In genomic region chr2:173184031-173185004, GRCh38 we compare ENCODE assay signal across 8 cellular contexts.
DNase-seq lines count a peak whose midpoint lies in the region; ATAC-seq, FAIRE-seq and TF ChIP-seq lines count a peak whose summit lies in the region.

No MANE protein-coding gene starts in this region.

- H3K27me3 ChIP-seq in ACC112 (ENCODE audit: insufficient read depth, low read length), result no peaks in the 10 kb centered on the region
- no peaks in the 10 kb centered on the region for H3K27me3 ChIP-seq in MG63
- no peaks in the 10 kb centered on the region for H3K27me3 ChIP-seq in endothelial cell of umbilical vein (ENCODE audit: control insufficient read depth in 2 of 2, insufficient read depth in 2 of 2, low read length in 2 of 2)

- peaks cover 5% of the 10 kb centered on the region for H3K9me3 Mint-ChIP-seq in activated naive CD8-positive, alpha-beta T cell treated with anti-CD3 and anti-CD28 coated beads, Interleukin-2, amount 50 U/mL, for 24 hours
- H3K9me3 Mint-ChIP-seq in effector memory CD8-positive, alpha-beta T cell, result no peaks in the 10 kb centered on the region

- no peaks in the 10 kb centered on the region for H3K36me3 ChIP-seq in ACC112 (ENCODE audit: insufficient read depth, low read length)
- peaks cover 3% of the 10 kb centered on the region; the same call in 1 of the 2 replicates for H3K36me3 ChIP-seq in MG63
- H3K36me3 ChIP-seq in endothelial cell of umbilical vein (ENCODE audit: control insufficient read depth in 2 of 2, extremely low read depth in 1 of 2, insufficient read depth in 2 of 2, low read length in 2 of 2), result no peaks in the 10 kb centered on the region
- H3K36me3 ChIP-seq in mucosa of descending colon (ENCODE audit: low read depth), result no peaks in the 10 kb centered on the region

- no peak overlapping the region for H3K4me2 ChIP-seq in endothelial cell of umbilical vein (ENCODE audit: insufficient read depth, low read length)

- H4K20me1 ChIP-seq in endothelial cell of umbilical vein (replicated peaks; ENCODE audit: control insufficient read depth, extremely low read depth, insufficient read depth, low read length), result no peaks in the 10 kb centered on the region

- H3K4me3 ChIP-seq in ACC112 (ENCODE audit: low read depth, low read length) (no peak overlapping the region), MG63 (no peak overlapping the region), endothelial cell of umbilical vein (replicated peaks in 1 of 3; ENCODE audit: insufficient read depth in 1 of 3, low read depth in 1 of 3, low read length in 3 of 3) (no peak overlapping the region), mucosa of descending colon (no peak overlapping the region)

- ATAC-seq in mucosa of descending colon, result peak; percentile 76
- ATAC-seq in activated naive CD8-positive, alpha-beta T cell treated with anti-CD3 and anti-CD28 coated beads, Interleukin-2, amount 50 U/mL, for 24 hours, result no peak
- no peak for ATAC-seq in effector memory CD8-positive, alpha-beta T cell (replicated peaks)

- peaks cover 5% of the 10 kb centered on the region for H3K27me3 Mint-ChIP-seq in activated naive CD8-positive, alpha-beta T cell treated with anti-CD3 and anti-CD28 coated beads, Interleukin-2, amount 50 U/mL, for 24 hours
- H3K27me3 Mint-ChIP-seq in effector memory CD8-positive, alpha-beta T cell, result no peaks in the 10 kb centered on the region

- POLR2A ChIA-PET in endothelial cell of umbilical vein (lab: Charles Lee), result no interaction called here

- intact Hi-C loops in endothelial cell of umbilical vein (cut with micrococcal nuclease) (no loop called here), mucosa of descending colon (cut with DNase I, micrococcal nuclease) (no loop called here)

- H3K4me1 ChIP-seq in ACC112 (ENCODE audit: control insufficient read depth, insufficient read depth, low read length, unreplicated experiment) (peaks cover 49% of the 10 kb centered on the region), endothelial cell of umbilical vein (ENCODE audit: control insufficient read depth, extremely low read depth, insufficient read depth, low read length) (peaks cover 3% of the 10 kb centered on the region), mucosa of descending colon (ENCODE audit: low read depth) (no peaks in the 10 kb centered on the region)

- BruUV-seq in endothelial cell of umbilical vein (replicated peaks; lab: Mats Ljungman, UMichigan), result no TSS peak

- no peaks in the 10 kb centered on the region for H3K36me3 Mint-ChIP-seq in activated naive CD8-positive, alpha-beta T cell treated with anti-CD3 and anti-CD28 coated beads, Interleukin-2, amount 50 U/mL, for 24 hours (ENCODE audit: low read depth)
- H3K36me3 Mint-ChIP-seq in effector memory CD8-positive, alpha-beta T cell (ENCODE audit: insufficient read depth), result no peaks in the 10 kb centered on the region

- no peak overlapping the region for H3K4me3 Mint-ChIP-seq in activated naive CD8-positive, alpha-beta T cell treated with anti-CD3 and anti-CD28 coated beads, Interleukin-2, amount 50 U/mL, for 24 hours
- no peak overlapping the region for H3K4me3 Mint-ChIP-seq in effector memory CD8-positive, alpha-beta T cell

- peak; percentile 95 for DNase-seq in MG63
- DNase-seq in endothelial cell of umbilical vein (ENCODE audit: low read depth, low spot score), result peak; percentile 76
- DNase-seq in mucosa of descending colon, result peak in 1 of 3 donors; percentile 53
- no peak for DNase-seq in activated naive CD8-positive, alpha-beta T cell treated with anti-CD3 and anti-CD28 coated beads, Interleukin-2, amount 50 U/mL, for 24 hours
- DNase-seq in stimulated activated naive CD4-positive, alpha-beta T cell (lab: John Stamatoyannopoulos, UW), result no peak
- no peak for DNase-seq in effector memory CD8-positive, alpha-beta T cell
- DNase-seq in activated effector memory CD4-positive, alpha-beta T cell treated with Interleukin-2 at 50 U/mL for 16 hours, result no peak

- H3K9me3 ChIP-seq in MG63 (no peaks in the 10 kb centered on the region), endothelial cell of umbilical vein (replicated peaks; ENCODE audit: control insufficient read depth, insufficient read depth, low read length) (no peaks in the 10 kb centered on the region), mucosa of descending colon (no peaks in the 10 kb centered on the region)

- no peak overlapping the region for H2AFZ ChIP-seq in ACC112 (ENCODE audit: low read length, unreplicated experiment)
- no peak overlapping the region for H2AFZ ChIP-seq in endothelial cell of umbilical vein (ENCODE audit: low read depth, low read length)

- TF ChIP-seq POLR2A in endothelial cell of umbilical vein (IDR thresholded peaks at IDR 0.05; ENCODE audit: low read depth, low read length), result no peak

- peaks cover 4% of the 10 kb centered on the region for H3K4me1 Mint-ChIP-seq in activated naive CD8-positive, alpha-beta T cell treated with anti-CD3 and anti-CD28 coated beads, Interleukin-2, amount 50 U/mL, for 24 hours
- H3K4me1 Mint-ChIP-seq in effector memory CD8-positive, alpha-beta T cell (ENCODE audit: low read depth in 2 of 2), result no peaks in the 10 kb centered on the region

- TF ChIP-seq CTCF in endothelial cell of umbilical vein (IDR thresholded peaks at IDR 0.05; ENCODE audit: extremely low read depth in 1 of 2, insufficient read depth in 1 of 2, low read depth in 1 of 2, low read length in 2 of 2) (no peak), mucosa of descending colon (IDR thresholded peaks at IDR 0.05) (no peak)

- peak; percentile 81 for FAIRE-seq in endothelial cell of umbilical vein (lab: Jason Lieb, UNC)

- CTCF ChIA-PET in endothelial cell of umbilical vein (lab: Charles Lee), result interaction anchor here (1.2 to 1.4 kb wide), 2 partner anchors 11 to 26 kb away, joined by 4 to 7 read pairs; no protein-coding TSS in a partner anchor

- no peaks in the 10 kb centered on the region for H3K79me2 ChIP-seq in ACC112 (ENCODE audit: control insufficient read depth, insufficient read depth, low read length, unreplicated experiment)
- no peaks in the 10 kb centered on the region for H3K79me2 ChIP-seq in endothelial cell of umbilical vein (ENCODE audit: control insufficient read depth, insufficient read depth, low read length)

- dilution Hi-C loops in endothelial cell of umbilical vein (cut with MboI; ENCODE audit: extremely low pct_ligation_motif_present, low sequenced_read_pairs), result no loop called here

- H3K9ac ChIP-seq in endothelial cell of umbilical vein (replicated peaks; ENCODE audit: extremely low read depth, insufficient read depth, low read length), result no peak overlapping the region

- H3K9me1 ChIP-seq in endothelial cell of umbilical vein (replicated peaks; ENCODE audit: control insufficient read depth, extremely low read depth, insufficient read depth, low read length), result no peaks in the 10 kb centered on the region

- H3K27ac ChIP-seq in ACC112 (ENCODE audit: low read depth, low read length) (peak overlapping the region; percentile 88), endothelial cell of umbilical vein (ENCODE audit: insufficient read depth, low read depth, low read length) (no peak overlapping the region)

- H3K27ac Mint-ChIP-seq in activated naive CD8-positive, alpha-beta T cell treated with anti-CD3 and anti-CD28 coated beads, Interleukin-2, amount 50 U/mL, for 24 hours, result no peak overlapping the region
- no peak overlapping the region for H3K27ac Mint-ChIP-seq in effector memory CD8-positive, alpha-beta T cell

TF ChIP-seq in endothelial cell of umbilical vein, 7 proteins besides CTCF, POLR2A, EP300 and RAD21:
- TF ChIP-seq EZH2 (IDR thresholded peaks at IDR 0.05; ENCODE audit: borderline replicate concordance, low read depth, low read length, severe bottlenecking) (no peak), FOS (IDR thresholded peaks at IDR 0.05; ENCODE audit: borderline replicate concordance, insufficient read depth, low read length) (peak; percentile 88), JUN (IDR thresholded peaks at IDR 0.05; ENCODE audit: borderline replicate concordance, insufficient read depth, insufficient read length, low read depth) (no peak), POLR2AphosphoS5 (IDR thresholded peaks at IDR 0.05; ENCODE audit: insufficient read depth, low read depth, low read length) (peak; percentile 40), GATA2 (IDR thresholded peaks at IDR 0.05; ENCODE audit: insufficient read depth, insufficient read length, low read depth, low read length) (no peak), MAX (IDR thresholded peaks at IDR 0.05; ENCODE audit: insufficient read depth, insufficient read length) (no peak), MYC (IDR thresholded peaks at IDR 0.05; ENCODE audit: low read depth, low read length) (no peak)
TF ChIP-seq in endothelial cell of umbilical vein: peak in this region for 2.

Comparison
In these comparisons a context has a peak if more than half of its experiments do, and no peak if none do; other contexts are left out.
1. DNase-seq: peak in MG63 (single experiment) and endothelial cell of umbilical vein (single experiment); none in activated naive CD8-positive, alpha-beta T cell treated with anti-CD3 and anti-CD28 coated beads, Interleukin-2, amount 50 U/mL, for 24 hours (single experiment), stimulated activated naive CD4-positive, alpha-beta T cell (0 of 6), effector memory CD8-positive, alpha-beta T cell (0 of 3) and activated effector memory CD4-positive, alpha-beta T cell treated with Interleukin-2 at 50 U/mL for 16 hours (single experiment).